29 cellular contexts compared by ENCODE assay signal in the genomic region with DNA sequence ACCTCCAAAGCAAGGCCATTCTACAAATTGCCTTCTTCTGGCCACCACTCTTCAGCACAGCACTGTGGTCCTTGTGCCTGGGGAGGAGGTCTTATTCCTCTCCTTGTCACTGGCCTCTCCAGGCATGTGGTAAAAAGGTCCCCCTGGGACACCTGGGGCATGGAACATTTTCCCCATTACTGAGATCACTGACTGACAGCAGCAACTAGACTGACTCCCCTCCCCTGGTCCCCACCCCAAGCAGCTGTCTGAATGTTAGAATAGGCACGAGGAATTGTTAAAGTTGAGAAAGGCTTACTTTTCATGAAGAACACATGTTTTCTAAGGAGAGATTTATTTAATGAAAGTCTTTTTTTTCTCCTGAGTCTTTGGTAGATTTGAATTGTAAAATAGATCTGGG.
"Had no signal": no experiment of that assay in that cellular context is flagged by ENCODE, and none has a peak within 500 bp of the region (broad histone marks: within the 10 kb centered on the region; RNA-seq: fewer than 3 reads in every experiment).

No MANE protein-coding gene starts in this region.

- ATAC-seq: activated naive CD4-positive, alpha-beta T cell treated with anti-CD3 and anti-CD28 coated beads, Interleukin-2, amount 50 U/mL, for 72 hours; activated T-cell treated with anti-CD3 and anti-CD28 coated beads, Interleukin-2, amount 50 U/mL, for 72 hours; esophagus mucosa; WTC11 had no signal

- H3K27me3 ChIP-seq: ascending aorta, breast epithelium, heart left ventricle had no signal

- H3K4me1 ChIP-seq: ascending aorta, breast epithelium had no signal

- H3K9me3 ChIP-seq: ascending aorta, breast epithelium, heart left ventricle had no signal

- H3K27ac ChIP-seq: ascending aorta, breast epithelium, VCaP had no signal

- H3K36me3 ChIP-seq: ascending aorta, breast epithelium, heart left ventricle had no signal

- DNase-seq: activated CD4-positive, alpha-beta memory T cell treated with anti-CD3 and anti-CD28 coated beads, Interleukin-2, amount 10 ng/mL, durations not matched to agents 7 days and 5 days; activated CD4-positive, alpha-beta T cell treated with anti-CD3 and anti-CD28 coated beads for 1 hour; activated CD4-positive, alpha-beta T cell treated with anti-CD3 and anti-CD28 coated beads for 4 hours; activated CD4-positive, alpha-beta T cell treated with anti-CD3 and anti-CD28 coated beads, Interleukin-2, amount 10 ng/mL, durations not matched to agents 7 days and 5 days; activated CD4-positive, alpha-beta T cell treated with anti-CD3 and anti-CD28 coated beads, Interleukin-2, amount 50 U/mL, for 4 hours; activated CD8-positive, alpha-beta memory T cell treated with anti-CD3 and anti-CD28 coated beads, Interleukin-2, amount 50 U/mL, for 48 hours; activated gamma-delta T cell; activated naive CD4-positive, alpha-beta T cell; activated naive CD4-positive, alpha-beta T cell treated with anti-CD3 and anti-CD28 coated beads, Interleukin-2, amount 10 ng/mL, durations not matched to agents 7 days and 5 days; activated naive CD8-positive, alpha-beta T cell treated with anti-CD3 and anti-CD28 coated beads, Interleukin-2, amount 10 ng/mL, durations not matched to agents 7 days and 5 days; activated T-cell treated with anti-CD3 and anti-CD28 coated beads for 4 hours; activated T-cell treated with anti-CD3 and anti-CD28 coated beads, Interleukin-2, amount 50 U/mL, for 24 hours; activated T-cell treated with anti-CD3 and anti-CD28 coated beads, Interleukin-2, amount 50 U/mL, for 72 hours; caudate nucleus; cortex of kidney; effector CD8-positive, alpha-beta T cell; foreskin fibroblast; glutamatergic neuron; heart left ventricle; T-helper 2 cell had no signal

- FAIRE-seq: colon, frontal cortex, TTC549 had no signal

- H3K4me3 ChIP-seq: ascending aorta, breast epithelium, heart left ventricle had no signal
